In the genomic region with DNA sequence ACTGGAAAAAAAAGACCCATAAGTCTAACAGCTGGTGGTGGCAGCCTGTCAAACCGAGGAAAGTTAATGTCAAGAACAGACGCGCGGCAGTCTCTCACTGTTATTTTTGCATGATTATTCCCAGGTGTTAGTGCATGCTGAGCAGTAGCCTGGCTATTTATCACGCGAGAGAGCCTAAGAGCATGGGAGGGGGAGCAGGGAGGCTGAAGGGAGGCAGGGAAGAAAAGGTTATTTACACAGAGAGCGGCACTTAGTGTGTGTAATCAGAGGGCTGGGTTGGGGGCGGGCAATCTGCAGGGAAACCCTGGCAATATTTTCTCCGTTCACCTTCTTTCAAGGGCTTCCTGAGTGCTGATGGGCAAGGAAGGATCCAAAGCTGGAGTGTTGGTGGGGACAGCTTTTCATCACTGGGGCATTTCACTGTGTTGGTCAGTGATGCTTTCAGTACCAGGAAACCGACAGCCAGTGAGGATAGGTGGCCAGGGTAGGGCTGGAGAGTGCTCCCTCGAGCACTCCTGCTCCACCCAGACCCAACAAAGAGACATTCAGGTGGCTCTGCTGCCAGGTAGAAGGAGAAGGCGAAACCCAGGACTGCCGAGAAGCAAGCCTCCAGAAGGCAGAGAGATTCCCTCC, we compare ENCODE assay signal across 8 cellular contexts. TPM values are rescaled to one million over a fixed set of nuclear protein-coding genes. Genes with fewer than 3 reads are reported as not detected.
DNase-seq lines count a peak whose midpoint lies in the region; ATAC-seq and TF ChIP-seq lines count a peak whose summit lies in the region.

No MANE protein-coding gene starts in this region.

- no peaks in the 10 kb centered on the region for H3K9me3 ChIP-seq in esophagus muscularis mucosa
- H3K9me3 ChIP-seq in osteoblast (ENCODE audit: low read depth, low read length): no peaks in the 10 kb centered on the region

- no peaks in the 10 kb centered on the region for H3K27me3 ChIP-seq in esophagus muscularis mucosa
- H3K27me3 ChIP-seq in osteoblast (ENCODE audit: insufficient read depth, low read length): no peaks in the 10 kb centered on the region

- intact Hi-C loops in esophagus muscularis mucosa (cut with DNase I): no loop called here

- H3K4me1 ChIP-seq in esophagus muscularis mucosa: peaks cover 70 to 100% (median 81%) of the 10 kb centered on the region in 4 donors
- no peaks in the 10 kb centered on the region for H3K4me1 ChIP-seq in osteoblast (ENCODE audit: insufficient read depth, low read length)

- H4K20me1 ChIP-seq in osteoblast (ENCODE audit: insufficient read depth, low read length): peaks cover 4% of the 10 kb centered on the region

- no peak overlapping the region for H3K4me2 ChIP-seq in osteoblast (ENCODE audit: insufficient read depth, low read length)

- H3K4me3 ChIP-seq in esophagus muscularis mucosa (peak overlapping the region; percentile 12 to 37 (median 29)), osteoblast (ENCODE audit: insufficient read depth, low read length) (no peak overlapping the region)

- no peak for TF ChIP-seq POLR2A in esophagus muscularis mucosa (IDR thresholded peaks at IDR 0.05; ENCODE audit: low read depth)

- DNase-seq in ELF-1 (ENCODE audit: low read depth, low spot score): peak; percentile 47
- DNase-seq in NCI-H345 treated with DMSO at 0.1 percent for 48 hours (lab: John Stamatoyannopoulos, UW; ENCODE audit: unreplicated experiment): peak; percentile 50
- no peak for DNase-seq in esophagus muscularis mucosa (ENCODE audit: extremely low spot score)
- DNase-seq in osteoblast (ENCODE audit: insufficient read length, low spot score, missing footprints): peak; percentile 62
- no peak for DNase-seq in activated CD4-positive, alpha-beta T cell treated with anti-CD3 and anti-CD28 coated beads for 1 hour
- no peak for DNase-seq in A172 (ENCODE audit: low spot score)
- DNase-seq in NCI-H226: no peak

- no peak for TF ChIP-seq EP300 in esophagus muscularis mucosa (IDR thresholded peaks at IDR 0.05)

- TF ChIP-seq CTCF in esophagus muscularis mucosa (IDR thresholded peaks at IDR 0.05) (no peak), osteoblast (IDR thresholded peaks at IDR 0.05; ENCODE audit: extremely low read depth, low read depth, low read length) (no peak)

- H3K27ac ChIP-seq in esophagus muscularis mucosa (replicated peaks in 1 of 4) (peak overlapping the region; percentile 57 to 67 (median 62)), osteoblast (ENCODE audit: low read depth, low read length) (no peak overlapping the region)

- H2AFZ ChIP-seq in osteoblast (ENCODE audit: low read length): peak overlapping the region; percentile 4

- WGBS in esophagus muscularis mucosa: 25% methylated on average over 12 of the region's 13 CpGs

- H3K36me3 ChIP-seq in esophagus muscularis mucosa (no peaks in the 10 kb centered on the region), osteoblast (ENCODE audit: insufficient read depth, low read length) (no peaks in the 10 kb centered on the region)

- ATAC-seq in HG03039 (IDR thresholded peaks at IDR 0.05; ENCODE audit: unreplicated experiment): no peak

- H3K79me2 ChIP-seq in osteoblast (ENCODE audit: insufficient read depth, low read length): no peaks in the 10 kb centered on the region

RNA-seq across cellular contexts. Expression of a gene that starts 39.6 kb away (rescaled TPM):
- total RNA-seq in esophagus muscularis mucosa (10 to 100 TPM; 26.6 to 33.4 (median 29.5) TPM), osteoblast (11.6 and 14.7 TPM in 2 replicates)
- total RNA-seq in A172 (2014; rRNA removed; shearing (Covaris generic)): 1.8 and 2.1 TPM in 2 replicates

Comparison
In these comparisons a context has a peak if more than half of its experiments do, and no peak if none do; other contexts are left out.
1. DNase-seq: peak in ELF-1 (single experiment), NCI-H345 treated with DMSO at 0.1 percent for 48 hours (single experiment) and osteoblast (single experiment); none in esophagus muscularis mucosa (single experiment), activated CD4-positive, alpha-beta T cell treated with anti-CD3 and anti-CD28 coated beads for 1 hour (single experiment), A172 (single experiment) and NCI-H226 (single experiment).